8 cellular contexts compared by ENCODE assay signal in the genomic region with DNA sequence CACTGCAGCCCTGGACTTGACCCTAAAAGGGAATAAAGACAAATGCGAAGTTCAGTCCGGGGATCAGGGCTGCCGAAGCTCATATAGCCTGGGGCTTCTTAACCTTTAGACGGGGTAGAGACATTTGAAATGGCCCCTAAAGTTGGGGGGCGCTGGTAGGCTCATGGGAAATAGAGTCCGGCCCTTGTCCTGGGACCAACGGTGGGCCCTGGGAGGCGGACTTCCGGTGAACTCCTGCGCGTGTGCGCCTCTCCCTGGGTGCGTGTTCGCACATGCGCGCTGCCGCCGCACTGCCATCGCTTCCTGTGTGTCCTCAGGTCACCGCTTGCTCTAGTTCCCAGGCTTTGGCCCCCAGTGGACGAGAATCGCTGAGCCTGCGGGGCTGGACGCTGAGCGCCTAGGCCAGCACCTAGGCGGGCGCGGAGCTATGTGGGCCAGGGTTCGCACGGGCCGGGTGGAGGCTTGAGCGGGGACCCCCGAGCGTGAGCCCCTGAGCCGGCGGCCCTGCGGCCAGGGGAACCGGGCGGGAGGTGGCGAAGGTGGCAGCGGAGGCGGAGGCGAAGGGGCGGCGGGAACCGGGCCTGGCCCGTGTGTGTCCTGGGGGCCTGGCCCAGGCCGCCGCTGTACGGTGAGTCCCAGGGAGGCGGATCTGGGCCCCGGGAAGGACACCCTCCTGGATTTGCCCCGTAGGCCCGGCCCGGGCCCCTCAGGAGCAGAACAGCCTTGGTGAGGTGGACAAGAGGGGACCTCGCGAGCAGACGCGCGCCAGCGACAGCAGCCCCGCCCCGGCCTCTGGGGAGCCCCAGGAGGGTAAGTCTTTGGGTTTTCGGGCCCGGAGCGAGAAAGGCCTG. TPM values are rescaled to one million over a fixed set of nuclear protein-coding genes. Genes with fewer than 3 reads are reported as not detected.
DNase-seq lines count a peak whose midpoint lies in the region; ATAC-seq and TF ChIP-seq lines count a peak whose summit lies in the region.

No MANE protein-coding gene starts in this region.

- H3K9me3 Mint-ChIP-seq in endodermal cell = peaks cover 3% of the 10 kb centered on the region

- H3K4me1 Mint-ChIP-seq in endodermal cell = peaks cover 9% of the 10 kb centered on the region

- no peaks in the 10 kb centered on the region for H3K27me3 ChIP-seq in endodermal cell (ENCODE audit: control insufficient read depth, insufficient read depth, low read length, poor library complexity, severe bottlenecking)

- H3K4me3 ChIP-seq in endodermal cell (ENCODE audit: low read length) = peak overlapping the region; percentile 90
- H3K4me3 ChIP-seq in mesodermal cell (ENCODE audit: extremely low read depth, insufficient read depth, low read length, poor library complexity, severe bottlenecking) = peak overlapping the region; percentile 79

- no peaks in the 10 kb centered on the region for H3K4me1 ChIP-seq in endodermal cell (ENCODE audit: control insufficient read depth, insufficient read depth, low read length)
- H3K4me1 ChIP-seq in mesodermal cell (ENCODE audit: control insufficient read depth, insufficient read depth, low read length, poor library complexity, severe bottlenecking) = peaks cover 5% of the 10 kb centered on the region

- peaks cover 6% of the 10 kb centered on the region for H3K27me3 Mint-ChIP-seq in endodermal cell (ENCODE audit: insufficient read depth)

- H3K36me3 Mint-ChIP-seq in endodermal cell (ENCODE audit: low read depth) = peaks cover 37% of the 10 kb centered on the region

- DNase-seq in COLO668 (lab: John Stamatoyannopoulos, UW; ENCODE audit: unreplicated experiment) (peak; percentile 96), HS-27A (ENCODE audit: low read depth) (peak; percentile 54), NOMO-1 treated with DMSO at 0.1 percent for 48 hours (lab: John Stamatoyannopoulos, UW; ENCODE audit: unreplicated experiment) (peak; percentile 75), endodermal cell (peak; percentile 98)
- peak; percentile 59 for DNase-seq in activated CD8-positive, alpha-beta memory T cell treated with anti-CD3 and anti-CD28 coated beads, Interleukin-2, amount 50 U/mL, for 1 hour (ENCODE audit: extremely low read depth)
- DNase-seq in stimulated activated CD8-positive, alpha-beta memory T cell treated with anti-CD3 and anti-CD28 coated beads, Interleukin-15, amount 100 ng/mL, for 24 hours (ENCODE audit: low read depth) = peak; percentile 59

- WGBS in endodermal cell (ENCODE audit: insufficient coverage in 1 of 2, insufficient read length in 1 of 2), 2 experiments = 1 to 2% methylated on average over 46 to 66 of the region's 66 CpGs
- 1% methylated on average over 58 to 63 of the region's 66 CpGs for WGBS in mesodermal cell (ENCODE audit: insufficient coverage in 2 of 2), 2 experiments

- peak overlapping the region; percentile 86 for H3K4me3 Mint-ChIP-seq in endodermal cell

- H3K9me3 ChIP-seq in endodermal cell (ENCODE audit: control insufficient read depth, low read length) (no peaks in the 10 kb centered on the region), mesodermal cell (ENCODE audit: control insufficient read depth, low read length) (no peaks in the 10 kb centered on the region)

- peak; percentile 29 for TF ChIP-seq CTCF in endodermal cell (conservative IDR thresholded peaks at IDR 0.05)

- peak; percentile 64 for ATAC-seq in GM19468 (IDR thresholded peaks at IDR 0.05; ENCODE audit: extremely low read depth, unreplicated experiment)

- H3K27ac ChIP-seq in endodermal cell (ENCODE audit: low read depth, low read length) (peak overlapping the region; percentile 49), mesodermal cell (ENCODE audit: low read depth, low read length, severe bottlenecking) (peak overlapping the region; percentile 63)

- H3K36me3 ChIP-seq in endodermal cell (ENCODE audit: control insufficient read depth, insufficient read depth, low read length) = peaks cover 19% of the 10 kb centered on the region
- H3K36me3 ChIP-seq in mesodermal cell (ENCODE audit: control insufficient read depth, insufficient read depth, low read length) = peaks cover 29% of the 10 kb centered on the region

- peak overlapping the region; percentile 78 for H3K9ac ChIP-seq in endodermal cell (ENCODE audit: extremely low read depth, low read length, poor library complexity, severe bottlenecking)

- H3K27ac Mint-ChIP-seq in endodermal cell = peak overlapping the region; percentile 94

RNA-seq across cellular contexts. Expression of gene ZNF12, which starts 23.0 kb away (rescaled TPM):
- total RNA-seq in endodermal cell = 10 to 100 TPM; 24.2 to 29.4 TPM
- polyA plus RNA-seq in endodermal cell (2013, experiment 1 of 2) = 20.5 TPM
- polyA plus RNA-seq in endodermal cell (2013, experiment 2 of 2) = 19.9 TPM
- 14.7 TPM for polyA plus RNA-seq in mesodermal cell (2013, experiment 1 of 2)
- 15.0 TPM for polyA plus RNA-seq in mesodermal cell (2013, experiment 2 of 2)

RNA-seq across cellular contexts. Expression of gene RSPH10B2, which starts 24.2 kb away (rescaled TPM):
- under 1 TPM; 0.42 to 0.75 TPM for total RNA-seq in endodermal cell
- polyA plus RNA-seq in endodermal cell (2013, experiment 1 of 2) = 0.28 TPM
- polyA plus RNA-seq in endodermal cell (2013, experiment 2 of 2) = 0.08 TPM
- polyA plus RNA-seq in mesodermal cell (2013, experiment 1 of 2) = 0.26 TPM
- polyA plus RNA-seq in mesodermal cell (2013, experiment 2 of 2) = 0.46 TPM

Comparison
In these comparisons a context has a peak if more than half of its experiments do, and no peak if none do; other contexts are left out.
1. Peak in every context shown above with its lines: DNase-seq, ATAC-seq, H3K4me3 ChIP-seq and H3K27ac ChIP-seq.